In genomic region chr14:88359500-88359899, GRCh38 we compare ENCODE assay signal across 29 cellular contexts. TPM values are rescaled to one million over a fixed set of nuclear protein-coding genes. Genes with fewer than 3 reads are reported as not detected.
DNase-seq lines count a peak whose midpoint lies in the region; ATAC-seq lines count a peak whose summit lies in the region.
"Had no signal": no experiment of that assay in that cellular context is flagged by ENCODE, and none has a peak within 500 bp of the region (broad histone marks: within the 10 kb centered on the region; RNA-seq: fewer than 3 reads in every experiment).

No MANE protein-coding gene starts in this region.

- no peaks in the 10 kb centered on the region for H3K9me3 ChIP-seq in aorta (ENCODE audit: control insufficient read depth, low read length)
- H3K9me3 ChIP-seq: HAP-1, SK-N-SH had no signal

- H3K4me1 ChIP-seq in aorta (ENCODE audit: control insufficient read depth in 1 of 2, insufficient read depth in 2 of 2, low read length in 2 of 2): no peaks in the 10 kb centered on the region

- no peaks in the 10 kb centered on the region for H3K27me3 ChIP-seq in aorta (ENCODE audit: control insufficient read depth in 1 of 2, insufficient read depth in 2 of 2, low read length in 1 of 2)
- H3K27me3 ChIP-seq: BLaER1 treated with 17β-estradiol and CSF1 and Interleukin-3, amounts not matched to agents 10 nM and 100 nM had no signal

- H3K27ac ChIP-seq in angular gyrus (ENCODE audit: low read depth, low read length) (peak overlapping the region; percentile 71), aorta (ENCODE audit: low read depth in 1 of 2, low read length in 2 of 2) (no peak overlapping the region)
- H3K27ac ChIP-seq: BLaER1 treated with 17β-estradiol and CSF1 and Interleukin-3, amounts not matched to agents 10 nM and 100 nM; KMS-11 had no signal

- DNase-seq in Ammon's horn (ENCODE audit: low spot score): peak; percentile 72
- DNase-seq in globus pallidus (ENCODE audit: low spot score): peak; percentile 74
- DNase-seq in pons (ENCODE audit: low spot score): peak; percentile 87
- DNase-seq in activated CD4-positive, CD25-positive, alpha-beta regulatory T cell (lab: John Stamatoyannopoulos, UW): no peak
- DNase-seq in NCI-H187 (lab: John Stamatoyannopoulos, UW): no peak
- no peak for DNase-seq in RPMI8226
- no peak for DNase-seq in aorta
- DNase-seq: 8988T; ACHN; CD4-positive, alpha-beta T cell; COR-L47; DMS79; EL; GDM1; GOT3; HFFc6; MM.1S; NCI-H1694; NCI-H2081; NCI-H226; NCI-H510A; NCI-H69; SK-N-SH had no signal

- no peak overlapping the region for H3K4me3 ChIP-seq in aorta (ENCODE audit: low read length in 2 of 2)
- H3K4me3 ChIP-seq: BLaER1 treated with 17β-estradiol and CSF1 and Interleukin-3, amounts not matched to agents 10 nM and 100 nM; HAP-1 had no signal

- H3K36me3 ChIP-seq in aorta (ENCODE audit: control insufficient read depth in 1 of 2, insufficient read depth in 2 of 2, low read length in 1 of 2): no peaks in the 10 kb centered on the region
- H3K36me3 ChIP-seq: HAP-1 had no signal

- 56 to 64% methylated on average over 2 of the region's 2 CpGs for WGBS in aorta, 2 donors

- intact Hi-C loops in aorta (cut with DNase I): no loop called here

- ATAC-seq in aorta (ENCODE audit: low FRiP score): no peak
- ATAC-seq: Panc1 had no signal

RNA-seq across cellular contexts. Expression of gene SPATA7, which starts 26.0 kb away (rescaled TPM):
- 10 to 100 TPM in 1 of 2 donors, 1 to 10 TPM in 1; 7.1 to 17.7 TPM for total RNA-seq in aorta
- 10 to 100 TPM in 1 of 2 donors, 1 to 10 TPM in 1; 5.5 to 14.7 TPM for polyA plus RNA-seq in aorta

RNA-seq across cellular contexts. Expression of gene KCNK10, which starts 36.4 kb away (rescaled TPM):
- not detected for total RNA-seq in aorta
- not detected for polyA plus RNA-seq in aorta
- total RNA-seq: CD4-positive, alpha-beta T cell; HFFc6 had no signal
- polyA plus RNA-seq: IgD-negative memory B cell, SK-N-SH had no signal

Comparison
In these comparisons a context has a peak if more than half of its experiments do, and no peak if none do; other contexts are left out.
1. DNase-seq: peak in Ammon's horn (single experiment), globus pallidus (single experiment) and pons (single experiment); none in activated CD4-positive, CD25-positive, alpha-beta regulatory T cell (0 of 4), NCI-H187 (0 of 2), RPMI8226 (single experiment) and aorta (0 of 2).